15 cellular contexts compared by ENCODE assay signal in genomic region chr17:40351185-40352043, GRCh38. TPM values are rescaled to one million over a fixed set of nuclear protein-coding genes. Genes with fewer than 3 reads are reported as not detected.
DNase-seq lines count a peak whose midpoint lies in the region; ATAC-seq and TF ChIP-seq lines count a peak whose summit lies in the region.
"Had no signal": no experiment of that assay in that cellular context is flagged by ENCODE, and none has a peak within 500 bp of the region (broad histone marks: within the 10 kb centered on the region; RNA-seq: fewer than 3 reads in every experiment).

No MANE protein-coding gene starts in this region.

- H3K4me3 ChIP-seq in endodermal cell (ENCODE audit: low read length): no peak overlapping the region
- no peak overlapping the region for H3K4me3 ChIP-seq in CD4-positive, alpha-beta memory T cell (ENCODE audit: low read length in 2 of 2)

- no peak for TF ChIP-seq CTCF in endodermal cell (conservative IDR thresholded peaks at IDR 0.05)
- no peak for TF ChIP-seq CTCF in progenitor cell of endocrine pancreas (IDR thresholded peaks at IDR 0.05; ENCODE audit: unreplicated experiment)

- H3K27ac Mint-ChIP-seq in endodermal cell (no peak overlapping the region), progenitor cell of endocrine pancreas (peak overlapping the region; percentile 92)
- H3K27ac Mint-ChIP-seq in CD4-positive, alpha-beta memory T cell: peak overlapping the region in 3 of 7 donors; percentile 40 to 62 (median 60)

- H3K4me3 Mint-ChIP-seq in endodermal cell (no peak overlapping the region), progenitor cell of endocrine pancreas (ENCODE audit: low read depth) (peak overlapping the region; percentile 45)
- peak overlapping the region in 1 of 8 donors; percentile 31 for H3K4me3 Mint-ChIP-seq in CD4-positive, alpha-beta memory T cell
- H3K4me3 Mint-ChIP-seq: activated T-cell treated with anti-CD3 and anti-CD28 coated beads, Interleukin-2, amount 50 U/mL, for 24 hours had no signal

- DNase-seq in DMS153 (lab: John Stamatoyannopoulos, UW): peak; percentile 42
- DNase-seq in DMS153 treated with DMSO at 0.1 percent for 48 hours (lab: John Stamatoyannopoulos, UW; ENCODE audit: unreplicated experiment): no peak
- peak; percentile 57 for DNase-seq in NCI-H2227 treated with DMSO at 0.1 percent for 48 hours (lab: John Stamatoyannopoulos, UW)
- peak; percentile 63 for DNase-seq in endodermal cell
- no peak for DNase-seq in progenitor cell of endocrine pancreas (ENCODE audit: low spot score, unreplicated experiment)
- DNase-seq in CD4-positive, alpha-beta memory T cell: no peak
- DNase-seq: activated T-cell treated with anti-CD3 and anti-CD28 coated beads, Interleukin-2, amount 50 U/mL, for 24 hours; central memory CD4-positive, alpha-beta T cell; foreskin fibroblast; NCI-H524 treated with DMSO at 0.1 percent for 48 hours; stimulated activated CD4-positive, alpha-beta T cell treated with anti-CD3 and anti-CD28 coated beads, Interleukin-2, amount 100 ng/mL, for 24 hours; T1000 had no signal

- intact Hi-C loops in CD4-positive, alpha-beta memory T cell (cut with micrococcal nuclease): no loop called here

- H3K27me3 Mint-ChIP-seq in endodermal cell (ENCODE audit: insufficient read depth): no peaks in the 10 kb centered on the region
- no peaks in the 10 kb centered on the region for H3K27me3 Mint-ChIP-seq in progenitor cell of endocrine pancreas
- no peaks in the 10 kb centered on the region for H3K27me3 Mint-ChIP-seq in CD4-positive, alpha-beta memory T cell
- H3K27me3 Mint-ChIP-seq: activated T-cell treated with anti-CD3 and anti-CD28 coated beads, Interleukin-2, amount 50 U/mL, for 24 hours had no signal

- peaks cover 53% of the 10 kb centered on the region for H3K36me3 ChIP-seq in endodermal cell (ENCODE audit: control insufficient read depth, insufficient read depth, low read length)
- H3K36me3 ChIP-seq in CD4-positive, alpha-beta memory T cell (ENCODE audit: insufficient read depth, low read length): peaks cover 58% of the 10 kb centered on the region

- H3K4me1 ChIP-seq in endodermal cell (ENCODE audit: control insufficient read depth, insufficient read depth, low read length): peaks cover 4% of the 10 kb centered on the region
- peaks cover 21% of the 10 kb centered on the region for H3K4me1 ChIP-seq in CD4-positive, alpha-beta memory T cell (ENCODE audit: insufficient read depth, low read length)

- POLR2A ChIA-PET in CD4-positive, alpha-beta memory T cell (lab: Charles Lee; ENCODE audit: partially characterized antibody): interaction anchor here (1.1 to 29.0 kb wide), 5 partner anchors 8 to 210 kb away, joined by 3 to 1054 read pairs (median 5); partner anchors contain the start of genes RARA and TOP2A

- CTCF ChIA-PET in CD4-positive, alpha-beta memory T cell (lab: Charles Lee; ENCODE audit: partially characterized antibody): interaction anchor here (1.3 to 10.0 kb wide), 6 partner anchors 10 to 264 kb away, joined by 3 to 573 read pairs (median 7); partner anchors contain the start of gene RARA

- no peaks in the 10 kb centered on the region for H3K9me3 ChIP-seq in endodermal cell (ENCODE audit: control insufficient read depth, low read length)
- no peaks in the 10 kb centered on the region for H3K9me3 ChIP-seq in CD4-positive, alpha-beta memory T cell (ENCODE audit: control insufficient read depth in 1 of 2, low read length in 2 of 2)

- no peaks in the 10 kb centered on the region for H3K27me3 ChIP-seq in endodermal cell (ENCODE audit: control insufficient read depth, insufficient read depth, low read length, poor library complexity, severe bottlenecking)
- H3K27me3 ChIP-seq in CD4-positive, alpha-beta memory T cell (ENCODE audit: insufficient read depth, low read length): no peaks in the 10 kb centered on the region

- H3K36me3 Mint-ChIP-seq in endodermal cell (ENCODE audit: low read depth) (peaks cover 43% of the 10 kb centered on the region), progenitor cell of endocrine pancreas (ENCODE audit: insufficient read depth) (peaks cover 14% of the 10 kb centered on the region)
- peaks cover 14 to 52% of the 10 kb centered on the region in 2 donors for H3K36me3 Mint-ChIP-seq in CD4-positive, alpha-beta memory T cell

- no peak for ATAC-seq in GM19324 (IDR thresholded peaks at IDR 0.05; ENCODE audit: low FRiP score, unreplicated experiment)
- ATAC-seq in GM21367 (IDR thresholded peaks at IDR 0.05; ENCODE audit: unreplicated experiment): no peak

- peaks cover 34% of the 10 kb centered on the region for H3K4me1 Mint-ChIP-seq in endodermal cell
- peaks cover 67% of the 10 kb centered on the region for H3K4me1 Mint-ChIP-seq in progenitor cell of endocrine pancreas (ENCODE audit: low read depth)
- peaks cover 15 to 56% (median 28%) of the 10 kb centered on the region in 4 donors for H3K4me1 Mint-ChIP-seq in CD4-positive, alpha-beta memory T cell

- H3K9me3 Mint-ChIP-seq in endodermal cell (no peaks in the 10 kb centered on the region), progenitor cell of endocrine pancreas (ENCODE audit: low read depth) (no peaks in the 10 kb centered on the region)
- H3K9me3 Mint-ChIP-seq in CD4-positive, alpha-beta memory T cell: no peaks in the 10 kb centered on the region
- H3K9me3 Mint-ChIP-seq: activated T-cell treated with anti-CD3 and anti-CD28 coated beads, Interleukin-2, amount 50 U/mL, for 24 hours had no signal

- 79 to 81% methylated on average over 14 to 29 of the region's 31 CpGs for WGBS in endodermal cell (ENCODE audit: insufficient coverage in 1 of 2, insufficient read length in 1 of 2), 2 experiments

- H3K27ac ChIP-seq in endodermal cell (ENCODE audit: low read depth, low read length): peak overlapping the region; percentile 97
- no peak overlapping the region for H3K27ac ChIP-seq in CD4-positive, alpha-beta memory T cell (ENCODE audit: low read depth, low read length)
- H3K27ac ChIP-seq: 22Rv1 had no signal

- no peak overlapping the region for H3K9ac ChIP-seq in endodermal cell (ENCODE audit: extremely low read depth, low read length, poor library complexity, severe bottlenecking)

RNA-seq across cellular contexts. Expression of gene GJD3, which starts 13.1 kb away (rescaled TPM):
- total RNA-seq in endodermal cell (not detected), progenitor cell of endocrine pancreas (not detected in 2 replicates)
- not detected for polyA plus RNA-seq in endodermal cell (2013, experiment 1 of 2)
- polyA plus RNA-seq in endodermal cell (2013, experiment 2 of 2): not detected
- total RNA-seq in CD4-positive, alpha-beta memory T cell: not detected
- polyA plus RNA-seq in CD4-positive, alpha-beta memory T cell: not detected

RNA-seq across cellular contexts. Expression of gene RARA, which starts 42.4 kb away (rescaled TPM):
- total RNA-seq in endodermal cell: 10 to 100 TPM; 22.7 to 27.6 TPM
- polyA plus RNA-seq in endodermal cell (2013, experiment 1 of 2): 51.2 TPM
- polyA plus RNA-seq in endodermal cell (2013, experiment 2 of 2): 49.4 TPM
- 50.8 and 51.3 TPM in 2 replicates for total RNA-seq in progenitor cell of endocrine pancreas
- 10 to 100 TPM; 54.1 to 54.5 TPM for total RNA-seq in CD4-positive, alpha-beta memory T cell
- polyA plus RNA-seq in CD4-positive, alpha-beta memory T cell: 10 to 100 TPM in 1 of 2 donors, 1 to 10 TPM in 1; 5.1 to 20.7 TPM

Comparison
In these comparisons a context has a peak if more than half of its experiments do, and no peak if none do; other contexts are left out.
1. DNase-seq: peak in DMS153 (single experiment), NCI-H2227 treated with DMSO at 0.1 percent for 48 hours (single experiment) and endodermal cell (single experiment); none in DMS153 treated with DMSO at 0.1 percent for 48 hours (single experiment), progenitor cell of endocrine pancreas (single experiment) and CD4-positive, alpha-beta memory T cell (0 of 5).